ENCODE assay signal across 1 cellular context in the genomic region with DNA sequence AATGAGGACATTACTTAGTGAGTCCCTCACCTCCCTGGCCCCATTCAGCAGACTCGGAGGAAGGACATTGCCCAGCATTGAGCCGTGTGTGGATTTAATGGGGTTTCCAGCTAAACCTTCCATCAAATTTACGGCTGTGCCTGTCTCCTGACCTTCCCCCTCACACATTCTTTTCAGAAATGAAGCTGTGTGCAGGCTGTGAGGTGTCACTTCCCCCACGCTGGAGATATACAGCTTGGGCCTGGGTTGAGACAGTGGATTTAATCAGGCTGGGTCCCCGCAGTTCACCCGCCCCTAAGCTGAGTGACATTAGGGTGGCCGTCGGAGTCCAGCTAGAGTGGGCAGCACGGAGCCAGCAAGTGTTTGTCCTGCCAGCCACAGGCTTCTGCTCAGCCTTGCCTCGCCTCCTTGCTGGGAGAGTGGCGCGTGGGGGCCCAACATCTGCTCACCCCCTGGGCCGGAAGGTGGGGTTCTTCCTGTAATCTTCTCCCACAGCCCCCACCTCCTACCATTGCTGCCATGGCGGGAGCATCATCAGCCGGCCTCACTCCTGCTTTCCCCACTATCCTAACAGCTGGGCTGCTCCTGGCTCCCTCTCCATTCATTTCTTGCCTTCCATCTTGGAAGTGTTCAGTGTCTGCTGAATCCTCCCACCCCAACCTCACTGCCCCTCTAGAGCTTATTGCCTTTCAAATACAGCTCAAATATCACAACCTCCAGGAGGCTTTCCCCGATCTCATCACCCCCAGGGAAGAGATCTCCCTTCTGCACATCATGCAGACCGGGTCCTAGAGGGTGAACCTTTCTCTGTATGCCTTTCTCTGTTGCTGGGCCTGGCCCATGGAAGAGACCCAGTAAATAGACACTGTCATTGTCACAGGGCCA.
TF ChIP-seq lines count a peak whose summit lies in the region.

No MANE protein-coding gene starts in this region.

TF ChIP-seq in IMR-90, 13 proteins besides CTCF, POLR2A, EP300 and RAD21 (continued from another document):
- TF ChIP-seq MXI1 (IDR thresholded peaks at IDR 0.05; ENCODE audit: borderline replicate concordance, low read depth, low read length) = no peak
- TF ChIP-seq MAFK (IDR thresholded peaks at IDR 0.05; ENCODE audit: low read depth, low read length) = no peak
- no peak for TF ChIP-seq CEBPB (IDR thresholded peaks at IDR 0.05; ENCODE audit: low read depth, low read length)
- TF ChIP-seq CHD1 (IDR thresholded peaks at IDR 0.05; ENCODE audit: low read depth, low read length) = no peak
- no peak for TF ChIP-seq NFE2L2 (IDR thresholded peaks at IDR 0.05; ENCODE audit: low read depth, low read length)
- TF ChIP-seq ELK1 (IDR thresholded peaks at IDR 0.05; ENCODE audit: borderline replicate concordance, low read depth, low read length) = no peak
- TF ChIP-seq RCOR1 (IDR thresholded peaks at IDR 0.05; ENCODE audit: insufficient replicate concordance, low read length) = no peak
- no peak for TF ChIP-seq BHLHE40 (IDR thresholded peaks at IDR 0.05; ENCODE audit: low read depth, low read length)
- no peak for TF ChIP-seq USF2 (IDR thresholded peaks at IDR 0.05; ENCODE audit: low read depth, low read length)
- TF ChIP-seq MAZ (IDR thresholded peaks at IDR 0.05; ENCODE audit: borderline replicate concordance, low read depth, low read length) = no peak
